2 cellular contexts compared by ENCODE assay signal in genomic region chr1:17490667-17491066, GRCh38. TPM values are rescaled to one million over a fixed set of nuclear protein-coding genes. Genes with fewer than 3 reads are reported as not detected.
"Had no signal": no experiment of that assay in that cellular context is flagged by ENCODE, and none has a peak within 500 bp of the region (broad histone marks: within the 10 kb centered on the region; RNA-seq: fewer than 3 reads in every experiment).

No MANE protein-coding gene starts in this region.

RNA-seq across cellular contexts. Expression of gene ARHGEF10L, which starts 48.8 kb away (rescaled TPM):
- total RNA-seq: natural killer cell treated with Interleukin-12 subunit alpha and Interleukin-12 subunit beta and Interleukin-15 and Interleukin-18, amount 100 ng/mL, for 72 hours had no signal
- polyA plus RNA-seq: naive thymus-derived CD8-positive, alpha-beta T cell had no signal
